In the genomic region with DNA sequence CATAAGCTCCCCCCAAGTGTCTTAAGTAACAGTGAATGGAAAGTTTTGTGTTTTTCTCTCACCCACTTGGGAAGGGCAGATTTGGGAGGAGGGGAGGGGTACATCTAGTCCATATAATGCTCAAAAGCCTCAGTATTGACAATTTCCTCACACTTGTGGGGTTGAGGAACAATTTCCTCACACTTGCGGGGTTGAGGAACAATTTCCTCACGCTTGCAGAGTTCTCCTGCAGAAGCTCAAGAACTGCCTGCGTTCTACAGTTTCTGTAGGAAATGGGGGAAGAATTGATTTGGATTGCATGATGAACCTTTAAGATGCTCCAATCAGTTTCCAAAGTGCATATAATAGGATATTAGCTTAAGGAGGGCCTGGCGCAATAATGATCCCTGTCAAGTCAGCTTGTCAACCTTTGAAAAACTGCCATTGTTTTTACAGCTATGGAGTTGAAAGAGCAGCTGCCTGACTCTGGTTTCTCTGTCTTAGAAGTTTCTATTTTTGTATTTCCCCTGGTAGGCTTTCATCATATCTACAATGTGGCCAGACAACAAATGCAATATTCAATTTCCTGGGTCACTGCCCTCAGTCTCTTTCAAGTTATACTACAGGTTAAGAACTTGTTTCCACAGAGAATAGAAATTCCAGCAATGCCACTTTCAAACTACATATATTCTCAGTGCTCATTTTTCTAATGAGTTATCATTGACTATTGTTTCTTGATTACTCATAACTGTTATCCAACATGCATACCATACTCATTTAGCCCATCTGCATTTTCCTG, we compare ENCODE assay signal across 8 cellular contexts.
DNase-seq lines count a peak whose midpoint lies in the region; ATAC-seq and TF ChIP-seq lines count a peak whose summit lies in the region.

No MANE protein-coding gene starts in this region.

- H3K27me3 Mint-ChIP-seq in neural crest cell (ENCODE audit: low read depth): no peaks in the 10 kb centered on the region

- peaks cover 6% of the 10 kb centered on the region for H3K4me1 ChIP-seq in RWPE2 (ENCODE audit: insufficient read depth, poor library complexity, severe bottlenecking)
- H3K4me1 ChIP-seq in effector memory CD4-positive, alpha-beta T cell (ENCODE audit: control insufficient read depth, insufficient read depth, low read length, poor library complexity, severe bottlenecking): no peaks in the 10 kb centered on the region

- 0 out of 2 replicates have a peak, but pooled peaks cover 4% of the 10 kb centered on the region for H3K36me3 ChIP-seq in RWPE2 (ENCODE audit: low read depth)
- H3K36me3 ChIP-seq in effector memory CD4-positive, alpha-beta T cell (ENCODE audit: control insufficient read depth, insufficient read depth, low read length): no peaks in the 10 kb centered on the region

- peak overlapping the region; percentile 48 for H3K4me3 Mint-ChIP-seq in neural crest cell

- H3K27ac Mint-ChIP-seq in neural crest cell (ENCODE audit: unreplicated experiment): no peak overlapping the region

- no peak overlapping the region for H3K4me3 ChIP-seq in RWPE2 (ENCODE audit: severe bottlenecking)
- no peak overlapping the region for H3K4me3 ChIP-seq in effector memory CD4-positive, alpha-beta T cell (ENCODE audit: insufficient read depth, low read depth, low read length, poor library complexity, severe bottlenecking)

- no peaks in the 10 kb centered on the region for H3K9me3 ChIP-seq in RWPE2 (ENCODE audit: severe bottlenecking)
- H3K9me3 ChIP-seq in effector memory CD4-positive, alpha-beta T cell (ENCODE audit: control insufficient read depth, low read length): no peaks in the 10 kb centered on the region

- H3K27me3 ChIP-seq in RWPE2 (ENCODE audit: insufficient read depth, poor library complexity, severe bottlenecking): no peaks in the 10 kb centered on the region
- no peaks in the 10 kb centered on the region for H3K27me3 ChIP-seq in effector memory CD4-positive, alpha-beta T cell (replicated peaks; ENCODE audit: control insufficient read depth, insufficient read depth, low read length, poor library complexity, severe bottlenecking)

- H3K27ac ChIP-seq in RWPE2 (ENCODE audit: poor library complexity, severe bottlenecking): no peak overlapping the region
- no peak overlapping the region for H3K27ac ChIP-seq in effector memory CD4-positive, alpha-beta T cell (ENCODE audit: insufficient read depth, low read length, poor library complexity, severe bottlenecking)

- H3K36me3 Mint-ChIP-seq in neural crest cell (ENCODE audit: low read depth): no peaks in the 10 kb centered on the region

- peaks cover 63% of the 10 kb centered on the region for H3K4me1 Mint-ChIP-seq in neural crest cell

- no peak for DNase-seq in RWPE2 (ENCODE audit: low spot score)
- no peak for DNase-seq in neural crest cell (ENCODE audit: low read depth, low spot score)
- DNase-seq in inferior parietal cortex (ENCODE audit: extremely low spot score): no peak
- DNase-seq in activated CD4-positive, alpha-beta T cell treated with anti-CD3 and anti-CD28 coated beads, Interleukin-2, amount 50 U/mL, for 4 hours: no peak
- no peak for DNase-seq in effector memory CD4-positive, alpha-beta T cell

- H3K9me3 Mint-ChIP-seq in neural crest cell: no peaks in the 10 kb centered on the region

- peak; percentile 61 for ATAC-seq in GM19025 (IDR thresholded peaks at IDR 0.05; ENCODE audit: low read depth, unreplicated experiment)
- ATAC-seq in HG02943 (IDR thresholded peaks at IDR 0.05; ENCODE audit: low read depth, unreplicated experiment): peak; percentile 73
- ATAC-seq in RWPE2 (ENCODE audit: low read depth): peak; percentile 19
- no peak for ATAC-seq in esophagus mucosa

- TF ChIP-seq CTCF in RWPE2 (IDR thresholded peaks at IDR 0.05; ENCODE audit: poor library complexity, severe bottlenecking): no peak
- TF ChIP-seq CTCF in neural crest cell (conservative IDR thresholded peaks at IDR 0.05): no peak
